Comparison of ENCODE assay signal across 8 cellular contexts in genomic region chr13:57629821-57630235, GRCh38. TPM values are rescaled to one million over a fixed set of nuclear protein-coding genes. Genes with fewer than 3 reads are reported as not detected.
DNase-seq lines count a peak whose midpoint lies in the region; ATAC-seq and TF ChIP-seq lines count a peak whose summit lies in the region.

No MANE protein-coding gene starts in this region.

- peaks cover 67 to 73% (median 70%) of the 10 kb centered on the region in 3 donors for H3K27me3 Mint-ChIP-seq in CD14-positive monocyte (ENCODE audit: low read depth in 3 of 3)
- H3K27me3 Mint-ChIP-seq in chondrocyte (ENCODE audit: low read depth) = peaks cover 41% of the 10 kb centered on the region

- H3K36me3 ChIP-seq in skeletal muscle satellite cell (ENCODE audit: insufficient read depth, low read length) = no peaks in the 10 kb centered on the region

- H3K36me3 Mint-ChIP-seq in CD14-positive monocyte (peaks cover 10 to 17% of the 10 kb centered on the region in 2 donors), chondrocyte (ENCODE audit: low read depth) (peaks cover 2% of the 10 kb centered on the region)

- H3K4me1 ChIP-seq in skeletal muscle satellite cell (ENCODE audit: control insufficient read depth, insufficient read depth, low read length) = no peaks in the 10 kb centered on the region

- peak overlapping the region; percentile 56 for H3K4me3 ChIP-seq in skeletal muscle satellite cell (ENCODE audit: low read length)

- H3K9me3 Mint-ChIP-seq in CD14-positive monocyte (peaks cover 8 to 50% (median 36%) of the 10 kb centered on the region in 7 donors), chondrocyte (ENCODE audit: low read depth) (no peaks in the 10 kb centered on the region)

- TF ChIP-seq CTCF in CD14-positive monocyte (IDR thresholded peaks at IDR 0.05) (no peak), chondrocyte (IDR thresholded peaks at IDR 0.05) (no peak)

- no peak overlapping the region for H3K9ac ChIP-seq in skeletal muscle satellite cell (ENCODE audit: low read depth, low read length)

- peaks cover 50% of the 10 kb centered on the region for H3K27me3 ChIP-seq in skeletal muscle satellite cell (ENCODE audit: control insufficient read depth, insufficient read depth, low read length)

- H3K27ac Mint-ChIP-seq in CD14-positive monocyte = peak overlapping the region in 1 of 7 donors; percentile 46
- H3K27ac Mint-ChIP-seq in chondrocyte (ENCODE audit: unreplicated experiment) = peak overlapping the region; percentile 28

- intact Hi-C loops in CD14-positive monocyte (cut with micrococcal nuclease) = loop anchor here (5.0 to 10.0 kb wide), 2 partner anchors 1685 to 1687 kb away; no protein-coding TSS in a partner anchor

- DNase-seq in CD14-positive monocyte (ENCODE audit: low spot score) (peak; percentile 33), SHP77 treated with DMSO at 0.1 percent for 48 hours (lab: John Stamatoyannopoulos, UW) (peak; percentile 89), chondrocyte (ENCODE audit: low spot score) (peak; percentile 81), inferior parietal cortex (ENCODE audit: extremely low spot score) (peak; percentile 98), RKO (ENCODE audit: low spot score) (no peak)

- peak; percentile 43 for ATAC-seq in HG02642 (IDR thresholded peaks at IDR 0.05; ENCODE audit: poor library complexity, unreplicated experiment)
- no peak for ATAC-seq in GM19324 (IDR thresholded peaks at IDR 0.05; ENCODE audit: low FRiP score, unreplicated experiment)

- peak overlapping the region; percentile 81 for H3K4me2 ChIP-seq in skeletal muscle satellite cell (ENCODE audit: low read length)

- H3K4me3 Mint-ChIP-seq in CD14-positive monocyte = peak overlapping the region; percentile 65 to 91
- peak overlapping the region; percentile 94 for H3K4me3 Mint-ChIP-seq in chondrocyte (ENCODE audit: unreplicated experiment)

- H3K9me3 ChIP-seq in skeletal muscle satellite cell (replicated peaks; ENCODE audit: low read length) = peaks cover 6% of the 10 kb centered on the region

- H3K4me1 Mint-ChIP-seq in CD14-positive monocyte (peaks cover 30% of the 10 kb centered on the region), chondrocyte (ENCODE audit: low read depth) (peaks cover 39% of the 10 kb centered on the region)

RNA-seq across cellular contexts. Expression of gene PCDH17, which starts 1.7 kb away (rescaled TPM):
- not detected for polyA plus RNA-seq in CD14-positive monocyte
- 0.32 to 0.36 TPM (median 0.34 TPM) in 3 replicates for total RNA-seq in chondrocyte
- under 0.01 TPM in 1 of 2 replicates, not detected in the other for total RNA-seq in skeletal muscle satellite cell (2012; rRNA removed)
